ENCODE assay signal across 14 cellular contexts in genomic region chr20:30816182-30816645, GRCh38.
DNase-seq lines count a peak whose midpoint lies in the region; ATAC-seq and TF ChIP-seq lines count a peak whose summit lies in the region.
"Had no signal": no experiment of that assay in that cellular context is flagged by ENCODE, and none has a peak within 500 bp of the region (broad histone marks: within the 10 kb centered on the region; RNA-seq: fewer than 3 reads in every experiment).

No MANE protein-coding gene starts in this region.

- no peak overlapping the region for H3K27ac Mint-ChIP-seq in stimulated activated memory B cell treated with anti-CD40 and anti-IgM and Interleukin-4, amounts not matched to agents 10 μg/mL and 1 μg/mL and 100 μg/mL, for 72 hours
- H3K27ac Mint-ChIP-seq: activated T-helper 17 cell treated with anti-CD3 and anti-CD28 coated beads, Interleukin-2, amount 50 U/mL, for 72 hours; immature natural killer cell; naive thymus-derived CD8-positive, alpha-beta T cell had no signal

- peaks cover 8% of the 10 kb centered on the region for H3K27me3 Mint-ChIP-seq in stimulated activated memory B cell treated with anti-CD40 and anti-IgM and Interleukin-4, amounts not matched to agents 10 μg/mL and 1 μg/mL and 100 μg/mL, for 72 hours

- peak overlapping the region; percentile 41 for H3K4me3 ChIP-seq in epithelial cell of proximal tubule (ENCODE audit: low read depth, low read length)
- H3K4me3 ChIP-seq: cardiac muscle cell, smooth muscle cell had no signal

- H3K4me3 Mint-ChIP-seq in stimulated activated memory B cell treated with anti-CD40 and anti-IgM and Interleukin-4, amounts not matched to agents 10 μg/mL and 1 μg/mL and 100 μg/mL, for 72 hours = no peak overlapping the region
- H3K4me3 Mint-ChIP-seq: activated T-helper 17 cell treated with anti-CD3 and anti-CD28 coated beads, Interleukin-2, amount 50 U/mL, for 72 hours had no signal

- peak; percentile 45 for ATAC-seq in stimulated activated memory B cell treated with anti-CD40 and anti-IgM and Interleukin-4, amounts not matched to agents 10 μg/mL and 1 μg/mL and 100 μg/mL, for 72 hours
- ATAC-seq in sciatic nerve = no peak
- ATAC-seq: activated T-helper 17 cell treated with anti-CD3 and anti-CD28 coated beads, Interleukin-2, amount 50 U/mL, for 72 hours had no signal

- H3K9me3 Mint-ChIP-seq in stimulated activated memory B cell treated with anti-CD40 and anti-IgM and Interleukin-4, amounts not matched to agents 10 μg/mL and 1 μg/mL and 100 μg/mL, for 72 hours = peaks cover 8% of the 10 kb centered on the region

- intact Hi-C loops in sciatic nerve (cut with DNase I) = no loop called here

- H3K36me3 Mint-ChIP-seq in stimulated activated memory B cell treated with anti-CD40 and anti-IgM and Interleukin-4, amounts not matched to agents 10 μg/mL and 1 μg/mL and 100 μg/mL, for 72 hours = no peaks in the 10 kb centered on the region

- DNase-seq in DMS 273 (lab: John Stamatoyannopoulos, UW; ENCODE audit: unreplicated experiment) (peak; percentile 74), DMS 273 treated with DMSO at 0.1 percent for 48 hours (lab: John Stamatoyannopoulos, UW) (no peak), NCI-H2227 (lab: John Stamatoyannopoulos, UW; ENCODE audit: unreplicated experiment) (peak; percentile 69), epithelial cell of proximal tubule (ENCODE audit: low read depth) (no peak), sciatic nerve (ENCODE audit: low spot score) (no peak), AML-193 (lab: John Stamatoyannopoulos, UW) (no peak), NCI-H524 treated with DMSO at 0.1 percent for 48 hours (lab: John Stamatoyannopoulos, UW) (no peak)
- DNase-seq: DND-41 had no signal

- TF ChIP-seq CTCF in epithelial cell of proximal tubule (conservative IDR thresholded peaks at IDR 0.05; ENCODE audit: low read depth, low read length) = no peak

- H3K4me1 Mint-ChIP-seq in stimulated activated memory B cell treated with anti-CD40 and anti-IgM and Interleukin-4, amounts not matched to agents 10 μg/mL and 1 μg/mL and 100 μg/mL, for 72 hours = no peaks in the 10 kb centered on the region
- H3K4me1 Mint-ChIP-seq: activated T-helper 17 cell treated with anti-CD3 and anti-CD28 coated beads, Interleukin-2, amount 50 U/mL, for 72 hours had no signal

Comparison
In these comparisons a context has a peak if more than half of its experiments do, and no peak if none do; other contexts are left out.
1. DNase-seq: peak in DMS 273 (single experiment) and NCI-H2227 (single experiment); none in DMS 273 treated with DMSO at 0.1 percent for 48 hours (single experiment), epithelial cell of proximal tubule (single experiment), sciatic nerve (single experiment), AML-193 (0 of 2) and NCI-H524 treated with DMSO at 0.1 percent for 48 hours (single experiment).